ENCODE assay signal across 19 cellular contexts in genomic region chr9:37284631-37285030, GRCh38.
DNase-seq lines count a peak whose midpoint lies in the region; ATAC-seq and TF ChIP-seq lines count a peak whose summit lies in the region.
"Had no signal": no experiment of that assay in that cellular context is flagged by ENCODE, and none has a peak within 500 bp of the region (broad histone marks: within the 10 kb centered on the region; RNA-seq: fewer than 3 reads in every experiment).

No MANE protein-coding gene starts in this region.

- H3K27ac Mint-ChIP-seq in activated naive CD8-positive, alpha-beta T cell treated with anti-CD3 and anti-CD28 coated beads for 36 hours = peak overlapping the region; percentile 25
- H3K27ac Mint-ChIP-seq in naive B cell = peak overlapping the region; percentile 81 to 94 (median 88)
- H3K27ac Mint-ChIP-seq in stimulated activated naive CD8-positive, alpha-beta T cell treated with anti-CD3 and anti-CD28 coated beads, Interleukin-15, amount 100 ng/mL, for 72 hours = no peak overlapping the region

- H3K9me3 Mint-ChIP-seq in activated naive CD8-positive, alpha-beta T cell treated with anti-CD3 and anti-CD28 coated beads for 36 hours = peaks cover 10% of the 10 kb centered on the region
- peaks cover 0 to 13% (median 4%) of the 10 kb centered on the region in 7 donors for H3K9me3 Mint-ChIP-seq in naive B cell
- peaks cover 8 to 12% of the 10 kb centered on the region in 2 donors for H3K9me3 Mint-ChIP-seq in stimulated activated naive CD8-positive, alpha-beta T cell treated with anti-CD3 and anti-CD28 coated beads, Interleukin-15, amount 100 ng/mL, for 72 hours
- no peaks in the 10 kb centered on the region for H3K9me3 Mint-ChIP-seq in activated T-cell treated with anti-CD3 and anti-CD28 coated beads, Interleukin-2, amount 50 U/mL, for 4 hours
- H3K9me3 Mint-ChIP-seq: CD8-positive, alpha-beta T cell had no signal

- CTCF ChIA-PET in HEK293 (lab: Yijun Ruan, JAX) = interaction anchor here (0.6 kb wide), 2 partner anchors 11 to 38 kb away, joined by 3 to 4 read pairs; no protein-coding TSS in a partner anchor

- H3K36me3 Mint-ChIP-seq in activated naive CD8-positive, alpha-beta T cell treated with anti-CD3 and anti-CD28 coated beads for 36 hours = peaks cover 30% of the 10 kb centered on the region
- H3K36me3 Mint-ChIP-seq in naive B cell = peaks cover 21% of the 10 kb centered on the region in 2 donors
- H3K36me3 Mint-ChIP-seq in activated T-cell treated with anti-CD3 and anti-CD28 coated beads, Interleukin-2, amount 50 U/mL, for 4 hours (ENCODE audit: insufficient read depth) = peaks cover 14% of the 10 kb centered on the region

- ATAC-seq in naive B cell (ENCODE audit: low read depth in 2 of 2) = no peak
- no peak for ATAC-seq in stimulated activated naive CD8-positive, alpha-beta T cell treated with anti-CD3 and anti-CD28 coated beads, Interleukin-15, amount 100 ng/mL, for 72 hours
- no peak for ATAC-seq in activated T-cell treated with anti-CD3 and anti-CD28 coated beads, Interleukin-2, amount 50 U/mL, for 4 hours
- ATAC-seq: CD8-positive, alpha-beta T cell; naive thymus-derived CD8-positive, alpha-beta T cell had no signal

- no peaks in the 10 kb centered on the region for H3K27me3 Mint-ChIP-seq in activated naive CD8-positive, alpha-beta T cell treated with anti-CD3 and anti-CD28 coated beads for 36 hours
- H3K27me3 Mint-ChIP-seq in naive B cell = no peaks in the 10 kb centered on the region
- H3K27me3 Mint-ChIP-seq in stimulated activated naive CD8-positive, alpha-beta T cell treated with anti-CD3 and anti-CD28 coated beads, Interleukin-15, amount 100 ng/mL, for 72 hours = no peaks in the 10 kb centered on the region
- H3K27me3 Mint-ChIP-seq in activated T-cell treated with anti-CD3 and anti-CD28 coated beads, Interleukin-2, amount 50 U/mL, for 4 hours (ENCODE audit: low read depth) = no peaks in the 10 kb centered on the region
- H3K27me3 Mint-ChIP-seq: activated CD4-positive, alpha-beta T cell treated with anti-CD3 and anti-CD28 coated beads for 36 hours; naive thymus-derived CD8-positive, alpha-beta T cell had no signal

- TF ChIP-seq EP300 in tibial nerve (IDR thresholded peaks at IDR 0.05) = no peak

- H3K9me3 ChIP-seq in BLaER1 treated with 17β-estradiol and CSF1 and Interleukin-3, amounts not matched to agents 10 nM and 100 nM (replicated peaks in 1 of 11) = peaks cover 0 to 17% (median 0%) of the 10 kb centered on the region in 11 experiments; a peak in 4 of 22 replicates
- H3K9me3 ChIP-seq in HEK293 (ENCODE audit: control insufficient read depth, insufficient read depth, low read depth, low read length) (no peaks in the 10 kb centered on the region), tibial nerve (no peaks in the 10 kb centered on the region)
- H3K9me3 ChIP-seq: left ventricle myocardium inferior, thoracic aorta had no signal

- WGBS in tibial nerve, 2 donors = 51 to 52% methylated on average over 1 of the region's 1 CpG

- H3K9ac ChIP-seq in BLaER1 treated with 17β-estradiol and CSF1 and Interleukin-3, amounts not matched to agents 10 nM and 100 nM = peak overlapping the region in 9 of 11 experiments; percentile 27 to 88 (median 76); a peak in 17 of 22 replicates

- H3K27me3 ChIP-seq in BLaER1 treated with 17β-estradiol and CSF1 and Interleukin-3, amounts not matched to agents 10 nM and 100 nM = no peaks in the 10 kb centered on the region; a peak in 1 of 22 replicates
- no peaks in the 10 kb centered on the region for H3K27me3 ChIP-seq in tibial nerve

- no peaks in the 10 kb centered on the region for H4K20me1 ChIP-seq in BLaER1 treated with 17β-estradiol and CSF1 and Interleukin-3, amounts not matched to agents 10 nM and 100 nM

- no peak for DNase-seq in activated naive CD8-positive, alpha-beta T cell treated with anti-CD3 and anti-CD28 coated beads for 36 hours
- DNase-seq in naive B cell (no peak), tibial nerve (ENCODE audit: low spot score in 2 of 2) (no peak)
- DNase-seq in stimulated activated naive CD8-positive, alpha-beta T cell treated with anti-CD3 and anti-CD28 coated beads, Interleukin-15, amount 100 ng/mL, for 72 hours = no peak
- no peak for DNase-seq in activated T-cell treated with anti-CD3 and anti-CD28 coated beads, Interleukin-2, amount 50 U/mL, for 4 hours
- DNase-seq: activated CD4-positive, alpha-beta T cell treated with anti-CD3 and anti-CD28 coated beads for 36 hours; activated T-cell treated with anti-CD3 and anti-CD28 coated beads for 4 hours; amniotic stem cell; CD8-positive, alpha-beta T cell; cortex of kidney; erythroblast; hypothalamus; left ventricle myocardium inferior; naive thymus-derived CD8-positive, alpha-beta T cell; NCI-H1436; NCI-H510A had no signal

- H3K4me3 ChIP-seq in BLaER1 treated with 17β-estradiol and CSF1 and Interleukin-3, amounts not matched to agents 10 nM and 100 nM = peak overlapping the region in 8 of 10 experiments; percentile 15 to 66 (median 56); a peak in 15 of 20 replicates
- H3K4me3 ChIP-seq in HEK293 (ENCODE audit: low read depth, low read length) = no peak overlapping the region
- H3K4me3 ChIP-seq in tibial nerve = no peak overlapping the region
- H3K4me3 ChIP-seq: left ventricle myocardium inferior, thoracic aorta had no signal

- no peak for TF ChIP-seq CTCF in HEK293 (tag by site-specific recombination; IDR thresholded peaks at IDR 0.05)
- no peak for TF ChIP-seq CTCF in tibial nerve (IDR thresholded peaks at IDR 0.05)

- peaks cover 47% of the 10 kb centered on the region for H3K4me1 Mint-ChIP-seq in activated naive CD8-positive, alpha-beta T cell treated with anti-CD3 and anti-CD28 coated beads for 36 hours
- peaks cover 34 to 83% (median 51%) of the 10 kb centered on the region in 3 donors for H3K4me1 Mint-ChIP-seq in naive B cell
- H3K4me1 Mint-ChIP-seq in stimulated activated naive CD8-positive, alpha-beta T cell treated with anti-CD3 and anti-CD28 coated beads, Interleukin-15, amount 100 ng/mL, for 72 hours = peaks cover 48% of the 10 kb centered on the region
- H3K4me1 Mint-ChIP-seq in activated T-cell treated with anti-CD3 and anti-CD28 coated beads, Interleukin-2, amount 50 U/mL, for 4 hours (ENCODE audit: low read depth) = peaks cover 32% of the 10 kb centered on the region

- H3K4me3 Mint-ChIP-seq in activated naive CD8-positive, alpha-beta T cell treated with anti-CD3 and anti-CD28 coated beads for 36 hours = peak overlapping the region; percentile 25
- H3K4me3 Mint-ChIP-seq in naive B cell = peak overlapping the region; percentile 35 to 87 (median 74)
- H3K4me3 Mint-ChIP-seq in stimulated activated naive CD8-positive, alpha-beta T cell treated with anti-CD3 and anti-CD28 coated beads, Interleukin-15, amount 100 ng/mL, for 72 hours = peak overlapping the region in 1 of 2 donors; percentile 28
- H3K4me3 Mint-ChIP-seq in activated T-cell treated with anti-CD3 and anti-CD28 coated beads, Interleukin-2, amount 50 U/mL, for 4 hours = no peak overlapping the region
- H3K4me3 Mint-ChIP-seq: CD8-positive, alpha-beta T cell had no signal

- H3K4me1 ChIP-seq in BLaER1 treated with 17β-estradiol and CSF1 and Interleukin-3, amounts not matched to agents 10 nM and 100 nM = peaks cover 40 to 95% (median 71%) of the 10 kb centered on the region in 10 experiments
- H3K4me1 ChIP-seq in HEK293 (ENCODE audit: control insufficient read depth, insufficient read depth, low read length) = no peaks in the 10 kb centered on the region
- H3K4me1 ChIP-seq in tibial nerve = peaks cover 0 to 18% (median 3%) of the 10 kb centered on the region in 4 donors
- H3K4me1 ChIP-seq: left ventricle myocardium inferior had no signal

- H3K36me3 ChIP-seq in BLaER1 treated with 17β-estradiol and CSF1 and Interleukin-3, amounts not matched to agents 10 nM and 100 nM = peaks cover 0 to 43% (median 14%) of the 10 kb centered on the region in 11 experiments; a peak in 12 of 22 replicates
- no peaks in the 10 kb centered on the region for H3K36me3 ChIP-seq in HEK293 (ENCODE audit: control insufficient read depth in 2 of 2, insufficient read depth in 1 of 2, low read length in 2 of 2)
- no peaks in the 10 kb centered on the region for H3K36me3 ChIP-seq in tibial nerve
- H3K36me3 ChIP-seq: left ventricle myocardium inferior, thoracic aorta had no signal

- no peak for TF ChIP-seq POLR2A in tibial nerve (IDR thresholded peaks at IDR 0.05)

- H3K27ac ChIP-seq in BLaER1 treated with 17β-estradiol and CSF1 and Interleukin-3, amounts not matched to agents 10 nM and 100 nM = peak overlapping the region in 10 of 11 experiments; percentile 27 to 92 (median 84); a peak in 19 of 22 replicates
- H3K27ac ChIP-seq in HEK293 (ENCODE audit: extremely low read depth, low read depth, low read length) (no peak overlapping the region), tibial nerve (peak overlapping the region in 1 of 4 donors; percentile 52)
- H3K27ac ChIP-seq: left ventricle myocardium inferior, thoracic aorta had no signal

- peak overlapping the region; percentile 68 to 91 (median 78); a peak in 20 of 22 replicates for H3K4me2 ChIP-seq in BLaER1 treated with 17β-estradiol and CSF1 and Interleukin-3, amounts not matched to agents 10 nM and 100 nM

- POLR2A ChIA-PET in HEK293 (lab: Yijun Ruan, JAX) = interaction anchor here (0.7 kb wide), 1 partner anchor 257 kb away, joined by 4 read pairs; no protein-coding TSS in a partner anchor

TF ChIP-seq in HEK293, 187 proteins besides CTCF, POLR2A, EP300 and RAD21:
- peak; percentile 63; the same call in 1 of the 2 replicates for TF ChIP-seq ZNF660 (tag by site-specific recombination; IDR thresholded peaks at IDR 0.05)
- TF ChIP-seq, protein P1, sequence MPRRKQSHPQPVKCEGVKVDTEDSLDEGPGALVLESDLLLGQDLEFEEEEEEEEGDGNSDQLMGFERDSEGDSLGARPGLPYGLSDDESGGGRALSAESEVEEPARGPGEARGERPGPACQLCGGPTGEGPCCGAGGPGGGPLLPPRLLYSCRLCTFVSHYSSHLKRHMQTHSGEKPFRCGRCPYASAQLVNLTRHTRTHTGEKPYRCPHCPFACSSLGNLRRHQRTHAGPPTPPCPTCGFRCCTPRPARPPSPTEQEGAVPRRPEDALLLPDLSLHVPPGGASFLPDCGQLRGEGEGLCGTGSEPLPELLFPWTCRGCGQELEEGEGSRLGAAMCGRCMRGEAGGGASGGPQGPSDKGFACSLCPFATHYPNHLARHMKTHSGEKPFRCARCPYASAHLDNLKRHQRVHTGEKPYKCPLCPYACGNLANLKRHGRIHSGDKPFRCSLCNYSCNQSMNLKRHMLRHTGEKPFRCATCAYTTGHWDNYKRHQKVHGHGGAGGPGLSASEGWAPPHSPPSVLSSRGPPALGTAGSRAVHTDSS (tag by site-specific recombination; IDR thresholded peaks at IDR 0.05) = no peak

Comparison
In these comparisons a context has a peak if more than half of its experiments do, and no peak if none do; other contexts are left out.
1. H3K4me3 ChIP-seq: peak in BLaER1 treated with 17β-estradiol and CSF1 and Interleukin-3, amounts not matched to agents 10 nM and 100 nM (8 of 10); none in HEK293 (single experiment) and tibial nerve (0 of 4).
2. H3K27ac Mint-ChIP-seq: peak in activated naive CD8-positive, alpha-beta T cell treated with anti-CD3 and anti-CD28 coated beads for 36 hours (single experiment) and naive B cell (6 of 6); none in stimulated activated naive CD8-positive, alpha-beta T cell treated with anti-CD3 and anti-CD28 coated beads, Interleukin-15, amount 100 ng/mL, for 72 hours (0 of 2).